ENCODE assay signal across 18 cellular contexts in genomic region chr14:102184678-102185040, GRCh38. TPM values are rescaled to one million over a fixed set of nuclear protein-coding genes. Genes with fewer than 3 reads are reported as not detected.
DNase-seq lines count a peak whose midpoint lies in the region; ATAC-seq and TF ChIP-seq lines count a peak whose summit lies in the region.
"Had no signal": no experiment of that assay in that cellular context is flagged by ENCODE, and none has a peak within 500 bp of the region (broad histone marks: within the 10 kb centered on the region; RNA-seq: fewer than 3 reads in every experiment).

No MANE protein-coding gene starts in this region.

- H3K4me3 ChIP-seq in SK-N-MC, result no peak overlapping the region
- no peak overlapping the region for H3K4me3 ChIP-seq in colonic mucosa
- H3K4me3 ChIP-seq: adrenal gland, lower lobe of right lung, Peyer's patch, thyroid gland had no signal

- H3K4me1 Mint-ChIP-seq in activated CD8-positive, alpha-beta T cell treated with anti-CD3 and anti-CD28 coated beads for 36 hours (ENCODE audit: low read depth), result peaks cover 71% of the 10 kb centered on the region
- H3K4me1 Mint-ChIP-seq in activated CD8-positive, alpha-beta T cell treated with anti-CD3 and anti-CD28 coated beads, Interleukin-2, amount 10 ng/mL, durations not matched to agents 7 days and 5 days (ENCODE audit: low read depth), result peaks cover 15% of the 10 kb centered on the region
- peaks cover 74% of the 10 kb centered on the region for H3K4me1 Mint-ChIP-seq in stimulated activated naive CD8-positive, alpha-beta T cell treated with anti-CD3 and anti-CD28 coated beads, Interleukin-15, amount 100 ng/mL, for 72 hours

- no peaks in the 10 kb centered on the region for H3K27me3 Mint-ChIP-seq in activated CD8-positive, alpha-beta T cell treated with anti-CD3 and anti-CD28 coated beads for 36 hours
- H3K27me3 Mint-ChIP-seq in activated CD8-positive, alpha-beta T cell treated with anti-CD3 and anti-CD28 coated beads, Interleukin-2, amount 10 ng/mL, durations not matched to agents 7 days and 5 days (ENCODE audit: low read depth), result no peaks in the 10 kb centered on the region
- H3K27me3 Mint-ChIP-seq in stimulated activated naive CD8-positive, alpha-beta T cell treated with anti-CD3 and anti-CD28 coated beads, Interleukin-15, amount 100 ng/mL, for 72 hours, result no peaks in the 10 kb centered on the region
- H3K27me3 Mint-ChIP-seq: CD8-positive, alpha-beta memory T cell; IgD-negative memory B cell; naive thymus-derived CD4-positive, alpha-beta T cell had no signal

- no peak overlapping the region for H3K4me3 Mint-ChIP-seq in activated CD8-positive, alpha-beta T cell treated with anti-CD3 and anti-CD28 coated beads for 36 hours
- H3K4me3 Mint-ChIP-seq in activated CD8-positive, alpha-beta T cell treated with anti-CD3 and anti-CD28 coated beads, Interleukin-2, amount 10 ng/mL, durations not matched to agents 7 days and 5 days, result no peak overlapping the region
- peak overlapping the region; percentile 46 to 64 for H3K4me3 Mint-ChIP-seq in stimulated activated naive CD8-positive, alpha-beta T cell treated with anti-CD3 and anti-CD28 coated beads, Interleukin-15, amount 100 ng/mL, for 72 hours
- H3K4me3 Mint-ChIP-seq: IgD-negative memory B cell had no signal

- no peak for ATAC-seq in activated CD8-positive, alpha-beta T cell treated with anti-CD3 and anti-CD28 coated beads for 36 hours
- no peak for ATAC-seq in activated CD8-positive, alpha-beta T cell treated with anti-CD3 and anti-CD28 coated beads, Interleukin-2, amount 10 ng/mL, durations not matched to agents 7 days and 5 days
- no peak for ATAC-seq in stimulated activated naive CD8-positive, alpha-beta T cell treated with anti-CD3 and anti-CD28 coated beads, Interleukin-15, amount 100 ng/mL, for 72 hours
- ATAC-seq: foreskin keratinocyte; naive thymus-derived CD4-positive, alpha-beta T cell had no signal

- H3K27ac Mint-ChIP-seq in activated CD8-positive, alpha-beta T cell treated with anti-CD3 and anti-CD28 coated beads for 36 hours, result peak overlapping the region; percentile 87
- H3K27ac Mint-ChIP-seq in activated CD8-positive, alpha-beta T cell treated with anti-CD3 and anti-CD28 coated beads, Interleukin-2, amount 10 ng/mL, durations not matched to agents 7 days and 5 days, result no peak overlapping the region
- peak overlapping the region; percentile 70 to 77 for H3K27ac Mint-ChIP-seq in stimulated activated naive CD8-positive, alpha-beta T cell treated with anti-CD3 and anti-CD28 coated beads, Interleukin-15, amount 100 ng/mL, for 72 hours
- H3K27ac Mint-ChIP-seq: IgD-negative memory B cell had no signal

- H3K27ac ChIP-seq in SK-N-MC (0 out of 2 replicates have a peak overlapping the region, but pooled peaks have one; percentile 30), colonic mucosa (no peak overlapping the region)
- H3K27ac ChIP-seq: adrenal gland, foreskin keratinocyte, lower lobe of right lung, Peyer's patch, thyroid gland had no signal

- no peaks in the 10 kb centered on the region for H3K9me3 Mint-ChIP-seq in activated CD8-positive, alpha-beta T cell treated with anti-CD3 and anti-CD28 coated beads for 36 hours
- no peaks in the 10 kb centered on the region for H3K9me3 Mint-ChIP-seq in activated CD8-positive, alpha-beta T cell treated with anti-CD3 and anti-CD28 coated beads, Interleukin-2, amount 10 ng/mL, durations not matched to agents 7 days and 5 days (ENCODE audit: insufficient read depth)
- H3K9me3 Mint-ChIP-seq in stimulated activated naive CD8-positive, alpha-beta T cell treated with anti-CD3 and anti-CD28 coated beads, Interleukin-15, amount 100 ng/mL, for 72 hours, result no peaks in the 10 kb centered on the region
- H3K9me3 Mint-ChIP-seq: CD8-positive, alpha-beta memory T cell; IgD-negative memory B cell; naive thymus-derived CD4-positive, alpha-beta T cell had no signal

- intact Hi-C loops in activated CD8-positive, alpha-beta T cell treated with anti-CD3 and anti-CD28 coated beads for 36 hours (cut with micrococcal nuclease), result no loop called here
- intact Hi-C loops in head of caudate nucleus (cut with DNase I) (no loop called here), colonic mucosa (cut with DNase I) (no loop called here)

- CTCF ChIA-PET in activated CD8-positive, alpha-beta T cell treated with anti-CD3 and anti-CD28 coated beads for 36 hours (lab: Charles Lee), result interaction anchor here (0.9 to 1.2 kb wide), 3 partner anchors 10 to 129 kb away, joined by 3 read pairs; no protein-coding TSS in a partner anchor
- CTCF ChIA-PET in activated CD8-positive, alpha-beta T cell treated with anti-CD3 and anti-CD28 coated beads, Interleukin-2, amount 10 ng/mL, durations not matched to agents 7 days and 5 days (lab: Charles Lee), result interaction anchor here (0.9 to 1.2 kb wide), 2 partner anchors 12 to 88 kb away, joined by 3 to 5 read pairs; no protein-coding TSS in a partner anchor

- H3K36me3 ChIP-seq in SK-N-MC (ENCODE audit: insufficient read depth, low read length) (no peaks in the 10 kb centered on the region), colonic mucosa (no peaks in the 10 kb centered on the region)
- H3K36me3 ChIP-seq: adrenal gland, lower lobe of right lung, Peyer's patch, thyroid gland had no signal

- no peaks in the 10 kb centered on the region for H3K27me3 ChIP-seq in colonic mucosa
- H3K27me3 ChIP-seq: adrenal gland, foreskin keratinocyte, Peyer's patch, thyroid gland had no signal

- TF ChIP-seq CTCF in activated CD8-positive, alpha-beta T cell treated with anti-CD3 and anti-CD28 coated beads for 36 hours (IDR thresholded peaks at IDR 0.05), result peak; percentile 20
- TF ChIP-seq CTCF in colonic mucosa (IDR thresholded peaks at IDR 0.05), result no peak

- H3K9me3 ChIP-seq in SK-N-MC (ENCODE audit: low read depth, low read length) (no peaks in the 10 kb centered on the region), colonic mucosa (no peaks in the 10 kb centered on the region)
- H3K9me3 ChIP-seq: adrenal gland, lower lobe of right lung, Peyer's patch, thyroid gland had no signal

- H3K4me1 ChIP-seq in colonic mucosa, result no peaks in the 10 kb centered on the region

- DNase-seq in activated CD8-positive, alpha-beta T cell treated with anti-CD3 and anti-CD28 coated beads for 36 hours, result no peak
- DNase-seq in activated CD8-positive, alpha-beta T cell treated with anti-CD3 and anti-CD28 coated beads, Interleukin-2, amount 10 ng/mL, durations not matched to agents 7 days and 5 days, result no peak
- DNase-seq in SK-N-MC (ENCODE audit: low read depth, low spot score) (no peak), head of caudate nucleus (peak in 28 of 42 donors; percentile 29 to 75 (median 49)), ureter (ENCODE audit: low spot score) (no peak), colonic mucosa (no peak)
- no peak for DNase-seq in stimulated activated naive CD8-positive, alpha-beta T cell treated with anti-CD3 and anti-CD28 coated beads, Interleukin-15, amount 100 ng/mL, for 72 hours
- DNase-seq in activated CD4-positive, CD25-positive, alpha-beta regulatory T cell (lab: John Stamatoyannopoulos, UW), result no peak
- DNase-seq: ACHN; adrenal gland; CD8-positive, alpha-beta memory T cell; foreskin keratinocyte; HCEC 1CT; lower lobe of right lung; Peyer's patch; thyroid gland had no signal

- H3K9ac ChIP-seq in SK-N-MC (ENCODE audit: insufficient read length) (no peak overlapping the region), colonic mucosa (ENCODE audit: low read depth in 2 of 2, low read length in 2 of 2) (no peak overlapping the region)

- POLR2A ChIA-PET in activated CD8-positive, alpha-beta T cell treated with anti-CD3 and anti-CD28 coated beads for 36 hours (lab: Charles Lee), result interaction anchor here (0.9 to 1.2 kb wide), 2 partner anchors 12 to 17 kb away, joined by 3 to 4 read pairs; no protein-coding TSS in a partner anchor
- POLR2A ChIA-PET in activated CD8-positive, alpha-beta T cell treated with anti-CD3 and anti-CD28 coated beads, Interleukin-2, amount 10 ng/mL, durations not matched to agents 7 days and 5 days (lab: Charles Lee), result no interaction called here

- no peaks in the 10 kb centered on the region for H3K36me3 Mint-ChIP-seq in activated CD8-positive, alpha-beta T cell treated with anti-CD3 and anti-CD28 coated beads for 36 hours (ENCODE audit: low read depth)
- H3K36me3 Mint-ChIP-seq in activated CD8-positive, alpha-beta T cell treated with anti-CD3 and anti-CD28 coated beads, Interleukin-2, amount 10 ng/mL, durations not matched to agents 7 days and 5 days (ENCODE audit: low read depth), result no peaks in the 10 kb centered on the region
- H3K36me3 Mint-ChIP-seq: IgD-negative memory B cell; naive thymus-derived CD4-positive, alpha-beta T cell had no signal

RNA-seq across cellular contexts. Expression of gene WDR20, which starts 45.0 kb away (rescaled TPM):
- 10 to 100 TPM; 18.5 to 21.6 TPM for total RNA-seq in activated CD8-positive, alpha-beta T cell treated with anti-CD3 and anti-CD28 coated beads for 36 hours
- 10 to 100 TPM; 30.3 to 30.6 TPM for total RNA-seq in activated CD8-positive, alpha-beta T cell treated with anti-CD3 and anti-CD28 coated beads, Interleukin-2, amount 10 ng/mL, durations not matched to agents 7 days and 5 days
- total RNA-seq in ureter (45.7 TPM), colonic mucosa (10 to 100 TPM; 30.0 to 31.2 TPM)

Comparison
In these comparisons a context has a peak if more than half of its experiments do, and no peak if none do; other contexts are left out.
1. DNase-seq: peak in head of caudate nucleus (28 of 42); none in activated CD8-positive, alpha-beta T cell treated with anti-CD3 and anti-CD28 coated beads for 36 hours (single experiment), activated CD8-positive, alpha-beta T cell treated with anti-CD3 and anti-CD28 coated beads, Interleukin-2, amount 10 ng/mL, durations not matched to agents 7 days and 5 days (single experiment), SK-N-MC (single experiment), stimulated activated naive CD8-positive, alpha-beta T cell treated with anti-CD3 and anti-CD28 coated beads, Interleukin-15, amount 100 ng/mL, for 72 hours (0 of 2), ureter (single experiment), activated CD4-positive, CD25-positive, alpha-beta regulatory T cell (0 of 4) and colonic mucosa (single experiment).
2. H3K4me3 Mint-ChIP-seq: peak in stimulated activated naive CD8-positive, alpha-beta T cell treated with anti-CD3 and anti-CD28 coated beads, Interleukin-15, amount 100 ng/mL, for 72 hours (2 of 2); none in activated CD8-positive, alpha-beta T cell treated with anti-CD3 and anti-CD28 coated beads for 36 hours (single experiment) and activated CD8-positive, alpha-beta T cell treated with anti-CD3 and anti-CD28 coated beads, Interleukin-2, amount 10 ng/mL, durations not matched to agents 7 days and 5 days (single experiment).